ENCODE assay signal across 1 cellular context in the genomic region with DNA sequence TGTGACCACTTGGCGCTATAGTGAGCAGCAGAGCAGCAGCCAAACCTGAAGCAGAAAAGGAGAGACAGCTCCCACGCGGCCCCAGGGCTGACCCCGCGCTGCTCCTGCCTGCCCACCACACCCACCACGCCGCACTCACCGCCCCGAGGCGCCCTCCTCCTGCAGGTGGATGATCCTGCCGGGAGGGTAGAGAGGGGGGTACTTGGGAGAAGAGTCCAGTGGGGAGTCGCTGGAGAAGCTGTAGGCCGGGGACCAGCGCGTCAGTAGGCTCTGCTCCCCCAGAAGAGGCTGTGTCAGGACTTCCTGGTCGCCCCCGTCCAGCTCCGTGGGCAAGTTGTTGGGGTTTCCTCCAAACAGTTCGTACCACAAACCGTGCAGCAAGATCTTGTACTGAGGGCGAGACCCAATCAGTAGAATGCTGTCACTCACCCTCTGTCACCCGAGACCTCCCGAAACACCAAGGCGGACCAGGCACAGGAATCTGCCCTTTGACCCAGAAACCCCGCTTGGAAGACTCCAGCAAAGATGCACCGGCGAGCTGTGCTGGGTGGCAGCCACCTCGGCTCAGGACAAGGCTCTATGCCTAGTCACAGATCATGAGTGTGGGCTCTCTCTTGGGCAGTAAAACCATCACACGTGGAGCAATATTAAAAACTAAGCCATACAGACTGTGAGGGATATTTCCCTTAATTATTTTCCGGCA.
TF ChIP-seq lines count a peak whose summit lies in the region.

No MANE protein-coding gene starts in this region.

TF ChIP-seq in WTC11, 78 proteins besides CTCF, POLR2A, EP300 and RAD21:
- TF ChIP-seq TEAD4 (CRISPR knock-in tag; IDR thresholded peaks at IDR 0.05), result no peak
- TF ChIP-seq, protein P1, sequence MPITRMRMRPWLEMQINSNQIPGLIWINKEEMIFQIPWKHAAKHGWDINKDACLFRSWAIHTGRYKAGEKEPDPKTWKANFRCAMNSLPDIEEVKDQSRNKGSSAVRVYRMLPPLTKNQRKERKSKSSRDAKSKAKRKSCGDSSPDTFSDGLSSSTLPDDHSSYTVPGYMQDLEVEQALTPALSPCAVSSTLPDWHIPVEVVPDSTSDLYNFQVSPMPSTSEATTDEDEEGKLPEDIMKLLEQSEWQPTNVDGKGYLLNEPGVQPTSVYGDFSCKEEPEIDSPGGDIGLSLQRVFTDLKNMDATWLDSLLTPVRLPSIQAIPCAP (CRISPR knock-in tag; IDR thresholded peaks at IDR 0.05), result no peak
- TF ChIP-seq KAT7 (CRISPR knock-in tag; IDR thresholded peaks at IDR 0.05; ENCODE audit: borderline replicate concordance), result no peak
- TF ChIP-seq JAZF1 (CRISPR knock-in tag; IDR thresholded peaks at IDR 0.05), result no peak
- TF ChIP-seq, protein P2, sequence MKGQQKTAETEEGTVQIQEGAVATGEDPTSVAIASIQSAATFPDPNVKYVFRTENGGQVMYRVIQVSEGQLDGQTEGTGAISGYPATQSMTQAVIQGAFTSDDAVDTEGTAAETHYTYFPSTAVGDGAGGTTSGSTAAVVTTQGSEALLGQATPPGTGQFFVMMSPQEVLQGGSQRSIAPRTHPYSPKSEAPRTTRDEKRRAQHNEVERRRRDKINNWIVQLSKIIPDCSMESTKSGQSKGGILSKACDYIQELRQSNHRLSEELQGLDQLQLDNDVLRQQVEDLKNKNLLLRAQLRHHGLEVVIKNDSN (CRISPR knock-in tag; IDR thresholded peaks at IDR 0.05), result no peak
- TF ChIP-seq, protein P3, sequence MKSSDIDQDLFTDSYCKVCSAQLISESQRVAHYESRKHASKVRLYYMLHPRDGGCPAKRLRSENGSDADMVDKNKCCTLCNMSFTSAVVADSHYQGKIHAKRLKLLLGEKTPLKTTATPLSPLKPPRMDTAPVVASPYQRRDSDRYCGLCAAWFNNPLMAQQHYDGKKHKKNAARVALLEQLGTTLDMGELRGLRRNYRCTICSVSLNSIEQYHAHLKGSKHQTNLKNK (CRISPR knock-in tag; IDR thresholded peaks at IDR 0.05), result no peak
- TF ChIP-seq NFYB (CRISPR knock-in tag; conservative IDR thresholded peaks at IDR 0.05; ENCODE audit: low read depth), result no peak
- no peak for TF ChIP-seq NFE2L1 (CRISPR knock-in tag; IDR thresholded peaks at IDR 0.05)
- no peak for TF ChIP-seq CBFB (CRISPR knock-in tag; IDR thresholded peaks at IDR 0.05; ENCODE audit: low read depth)
